Comparison of ENCODE assay signal across 9 cellular contexts in the genomic region with DNA sequence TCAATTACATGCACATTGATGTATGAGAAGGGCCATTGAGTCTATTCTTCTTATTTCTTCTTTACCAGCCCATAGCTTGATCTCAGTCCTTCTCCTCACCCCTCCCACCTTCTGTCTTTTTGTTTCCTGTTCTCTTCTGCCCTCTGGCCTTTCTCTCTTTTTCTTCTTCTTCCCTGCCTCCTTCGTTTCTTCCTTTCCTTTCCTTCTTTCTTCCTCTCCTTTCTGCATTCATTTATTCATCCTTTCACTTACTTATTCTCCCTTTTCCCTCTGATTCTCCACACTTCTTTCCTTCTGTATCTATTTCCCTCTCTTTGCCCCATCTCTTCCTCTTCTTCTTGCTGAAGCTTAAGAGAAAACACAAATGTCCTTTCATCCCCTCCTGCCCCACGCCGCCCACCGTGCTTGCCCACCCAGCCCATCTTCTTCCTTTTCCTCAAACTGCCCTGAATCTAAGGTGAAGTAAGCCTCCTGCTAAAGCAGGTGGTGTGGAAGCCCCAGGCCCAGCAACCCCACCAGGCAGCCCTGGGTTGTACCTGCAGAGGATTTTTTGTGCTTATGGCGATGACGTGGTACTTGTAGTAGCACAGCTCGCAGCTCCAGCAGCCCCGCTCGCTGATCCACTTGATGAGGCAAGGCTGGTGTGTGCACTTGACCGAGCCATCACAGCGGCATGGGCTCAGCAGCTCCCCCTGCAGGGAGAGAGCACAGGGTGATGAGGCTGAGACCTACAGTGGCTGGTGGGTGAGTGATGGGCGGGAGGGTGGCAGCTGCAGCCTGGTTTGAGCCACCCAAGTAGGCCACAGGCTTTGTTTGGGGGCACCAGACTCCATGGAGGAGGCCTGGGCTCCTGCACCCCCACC.
DNase-seq lines count a peak whose midpoint lies in the region; ATAC-seq and TF ChIP-seq lines count a peak whose summit lies in the region.
"Had no signal": no experiment of that assay in that cellular context is flagged by ENCODE, and none has a peak within 500 bp of the region (broad histone marks: within the 10 kb centered on the region; RNA-seq: fewer than 3 reads in every experiment).

No MANE protein-coding gene starts in this region.

- CTCF ChIA-PET in activated CD4-positive, alpha-beta memory T cell treated with anti-CD3 and anti-CD28 coated beads for 36 hours (lab: Charles Lee) = interaction anchor here (0.6 to 1.5 kb wide), 4 partner anchors 10 to 70 kb away, joined by 3 to 4 read pairs (median 3); no protein-coding TSS in a partner anchor

- DNase-seq in activated CD4-positive, alpha-beta memory T cell treated with anti-CD3 and anti-CD28 coated beads for 36 hours = peak; percentile 50
- DNase-seq in neural progenitor cell (ENCODE audit: low spot score) (peak; percentile 50), KG1 (lab: John Stamatoyannopoulos, UW) (no peak), NCI-H2107 treated with DMSO at 0.1 percent for 48 hours (lab: John Stamatoyannopoulos, UW; ENCODE audit: unreplicated experiment) (no peak)

- H3K27me3 Mint-ChIP-seq in activated CD4-positive, alpha-beta memory T cell treated with anti-CD3 and anti-CD28 coated beads for 36 hours = peaks cover 2% of the 10 kb centered on the region
- peaks cover 10% of the 10 kb centered on the region for H3K27me3 Mint-ChIP-seq in neural progenitor cell (ENCODE audit: insufficient read depth, low read depth)

- H3F3A ChIP-seq in neural progenitor cell (ENCODE audit: low read depth) = peaks cover 33% of the 10 kb centered on the region

- peaks cover 6% of the 10 kb centered on the region for H4K20me1 ChIP-seq in neural progenitor cell (ENCODE audit: low read depth)

- H3K27ac ChIP-seq in neural progenitor cell = no peak overlapping the region

- TF ChIP-seq CTCF in neural progenitor cell (IDR thresholded peaks at IDR 0.05) = peak; percentile 62

- no peak overlapping the region for H3K4me3 Mint-ChIP-seq in activated CD4-positive, alpha-beta memory T cell treated with anti-CD3 and anti-CD28 coated beads for 36 hours
- H3K4me3 Mint-ChIP-seq in neural progenitor cell = no peak overlapping the region
- H3K4me3 Mint-ChIP-seq: T-helper 1 cell treated with Interleukin-12 subunit alpha and Interleukin-12 subunit beta and Interleukin-4 antibody, amounts not matched to agents 30 μg/mL and 1 μg/mL, for 36 hours had no signal

- peaks cover 50% of the 10 kb centered on the region for H3K4me1 ChIP-seq in neural progenitor cell

- ATAC-seq in GM18502 (IDR thresholded peaks at IDR 0.05; ENCODE audit: poor library complexity, unreplicated experiment) (peak; percentile 86), HG02885 (IDR thresholded peaks at IDR 0.05; ENCODE audit: poor library complexity, unreplicated experiment) (peak; percentile 64), GM18861 (IDR thresholded peaks at IDR 0.05; ENCODE audit: unreplicated experiment) (no peak)

- POLR2A ChIA-PET in activated CD4-positive, alpha-beta memory T cell treated with anti-CD3 and anti-CD28 coated beads for 36 hours (lab: Charles Lee) = interaction anchor here (0.6 kb wide), 1 partner anchor 95 kb away, joined by 3 read pairs; no protein-coding TSS in a partner anchor

- H3K36me3 Mint-ChIP-seq in activated CD4-positive, alpha-beta memory T cell treated with anti-CD3 and anti-CD28 coated beads for 36 hours = no peaks in the 10 kb centered on the region
- H3K36me3 Mint-ChIP-seq in neural progenitor cell = no peaks in the 10 kb centered on the region

- no peak overlapping the region for H2AFZ ChIP-seq in neural progenitor cell (replicated peaks)

- intact Hi-C loops in activated CD4-positive, alpha-beta memory T cell treated with anti-CD3 and anti-CD28 coated beads for 36 hours (cut with micrococcal nuclease) = loop anchor here (5.0 kb wide), 1 partner anchor 61 kb away; no protein-coding TSS in a partner anchor

- no peak overlapping the region for H3K4me3 ChIP-seq in neural progenitor cell
- H3K4me3 ChIP-seq: lung had no signal

- no peak overlapping the region for H3K27ac Mint-ChIP-seq in activated CD4-positive, alpha-beta memory T cell treated with anti-CD3 and anti-CD28 coated beads for 36 hours
- peak overlapping the region; percentile 73 for H3K27ac Mint-ChIP-seq in neural progenitor cell
- H3K27ac Mint-ChIP-seq: T-helper 1 cell treated with Interleukin-12 subunit alpha and Interleukin-12 subunit beta and Interleukin-4 antibody, amounts not matched to agents 30 μg/mL and 1 μg/mL, for 36 hours had no signal

- no peaks in the 10 kb centered on the region for H3K9me3 Mint-ChIP-seq in activated CD4-positive, alpha-beta memory T cell treated with anti-CD3 and anti-CD28 coated beads for 36 hours
- no peaks in the 10 kb centered on the region for H3K9me3 Mint-ChIP-seq in neural progenitor cell
- H3K9me3 Mint-ChIP-seq: T-helper 1 cell treated with Interleukin-12 subunit alpha and Interleukin-12 subunit beta and Interleukin-4 antibody, amounts not matched to agents 30 μg/mL and 1 μg/mL, for 36 hours had no signal

- no peak overlapping the region for H3K9ac ChIP-seq in neural progenitor cell

- H3K79me2 ChIP-seq in neural progenitor cell (ENCODE audit: low read depth) = no peaks in the 10 kb centered on the region

- no peaks in the 10 kb centered on the region for H3K27me3 ChIP-seq in neural progenitor cell

- no peaks in the 10 kb centered on the region for H3K36me3 ChIP-seq in neural progenitor cell

- no peak overlapping the region for H3K4me2 ChIP-seq in neural progenitor cell

- H3K9me3 ChIP-seq in neural progenitor cell (ENCODE audit: low read depth) = no peaks in the 10 kb centered on the region

- H3K4me1 Mint-ChIP-seq in activated CD4-positive, alpha-beta memory T cell treated with anti-CD3 and anti-CD28 coated beads for 36 hours (ENCODE audit: low read depth) = no peaks in the 10 kb centered on the region
- peaks cover 78% of the 10 kb centered on the region for H3K4me1 Mint-ChIP-seq in neural progenitor cell

Comparison
In these comparisons a context has a peak if more than half of its experiments do, and no peak if none do; other contexts are left out.
1. DNase-seq: peak in activated CD4-positive, alpha-beta memory T cell treated with anti-CD3 and anti-CD28 coated beads for 36 hours (single experiment) and neural progenitor cell (single experiment); none in KG1 (single experiment) and NCI-H2107 treated with DMSO at 0.1 percent for 48 hours (single experiment).